In the genomic region with DNA sequence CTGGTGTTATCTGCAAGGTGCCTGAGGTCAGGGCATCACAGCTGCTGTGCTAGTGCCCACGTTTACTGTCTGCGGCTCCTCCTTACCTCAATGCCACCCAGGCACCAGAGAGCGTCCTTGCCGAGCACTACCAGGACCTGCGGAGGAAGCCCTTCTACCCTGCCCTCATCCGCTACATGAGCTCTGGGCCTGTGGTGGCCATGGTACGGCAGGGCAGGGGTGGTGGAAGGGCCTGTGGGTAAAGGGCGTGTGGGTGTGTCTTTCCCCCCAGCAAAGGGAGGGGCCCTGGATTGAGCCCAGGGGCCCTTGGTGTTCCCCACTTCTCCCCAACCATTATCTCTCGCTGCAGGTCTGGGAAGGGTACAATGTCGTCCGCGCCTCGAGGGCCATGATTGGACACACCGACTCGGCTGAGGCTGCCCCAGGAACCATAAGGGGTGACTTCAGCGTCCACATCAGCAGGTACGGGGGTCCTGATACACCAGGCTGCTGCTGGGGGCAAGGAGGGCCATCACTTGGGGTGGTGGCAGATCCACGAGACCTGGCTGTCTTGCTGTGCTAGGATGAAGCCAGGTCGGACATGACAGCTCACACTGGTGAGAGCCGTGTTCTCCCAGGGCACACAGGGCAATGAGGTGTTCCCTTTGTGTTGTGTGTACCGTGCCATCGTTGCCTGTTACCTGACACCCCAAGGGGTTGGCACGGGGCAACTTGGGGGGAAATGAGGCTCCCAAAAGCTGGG, we compare ENCODE assay signal across 1 cellular context.
TF ChIP-seq lines count a peak whose summit lies in the region.

No MANE protein-coding gene starts in this region.

TF ChIP-seq in K562, 482 proteins besides CTCF, POLR2A, EP300 and RAD21 (continued from another document):
- TF ChIP-seq, protein P1, sequence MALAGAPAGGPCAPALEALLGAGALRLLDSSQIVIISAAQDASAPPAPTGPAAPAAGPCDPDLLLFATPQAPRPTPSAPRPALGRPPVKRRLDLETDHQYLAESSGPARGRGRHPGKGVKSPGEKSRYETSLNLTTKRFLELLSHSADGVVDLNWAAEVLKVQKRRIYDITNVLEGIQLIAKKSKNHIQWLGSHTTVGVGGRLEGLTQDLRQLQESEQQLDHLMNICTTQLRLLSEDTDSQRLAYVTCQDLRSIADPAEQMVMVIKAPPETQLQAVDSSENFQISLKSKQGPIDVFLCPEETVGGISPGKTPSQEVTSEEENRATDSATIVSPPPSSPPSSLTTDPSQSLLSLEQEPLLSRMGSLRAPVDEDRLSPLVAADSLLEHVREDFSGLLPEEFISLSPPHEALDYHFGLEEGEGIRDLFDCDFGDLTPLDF (CRISPR knock-in tag; IDR thresholded peaks at IDR 0.05) = no peak
- TF ChIP-seq LARP7 (IDR thresholded peaks at IDR 0.05) = no peak
- TF ChIP-seq ZBTB17 (CRISPR knock-in tag; IDR thresholded peaks at IDR 0.05) = no peak
- TF ChIP-seq, protein P2, sequence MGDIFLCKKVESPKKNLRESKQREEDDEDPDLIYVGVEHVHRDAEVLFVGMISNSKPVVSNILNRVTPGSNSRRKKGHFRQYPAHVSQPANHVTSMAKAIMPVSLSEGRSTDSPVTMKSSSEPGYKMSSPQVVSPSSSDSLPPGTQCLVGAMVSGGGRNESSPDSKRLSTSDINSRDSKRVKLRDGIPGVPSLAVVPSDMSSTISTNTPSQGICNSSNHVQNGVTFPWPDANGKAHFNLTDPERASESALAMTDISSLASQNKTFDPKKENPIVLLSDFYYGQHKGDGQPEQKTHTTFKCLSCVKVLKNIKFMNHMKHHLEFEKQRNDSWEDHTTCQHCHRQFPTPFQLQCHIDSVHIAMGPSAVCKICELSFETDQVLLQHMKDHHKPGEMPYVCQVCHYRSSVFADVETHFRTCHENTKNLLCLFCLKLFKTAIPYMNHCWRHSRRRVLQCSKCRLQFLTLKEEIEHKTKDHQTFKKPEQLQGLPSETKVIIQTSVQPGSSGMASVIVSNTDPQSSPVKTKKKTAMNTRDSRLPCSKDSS (IDR thresholded peaks at IDR 0.05; ENCODE audit: low read depth, partially characterized antibody) = no peak
- TF ChIP-seq HLTF (IDR thresholded peaks at IDR 0.05) = no peak
- no peak for TF ChIP-seq ZFPM2 (CRISPR knock-in tag; IDR thresholded peaks at IDR 0.05)
- TF ChIP-seq RBM34 (IDR thresholded peaks at IDR 0.05; ENCODE audit: borderline replicate concordance, insufficient read depth, low read length) = no peak
- TF ChIP-seq NR2C2 (CRISPR knock-in tag; IDR thresholded peaks at IDR 0.05) = no peak
- no peak for TF ChIP-seq NR2C2 (tag; IDR thresholded peaks at IDR 0.05)
- no peak for TF ChIP-seq BDP1 (IDR thresholded peaks at IDR 0.05; ENCODE audit: insufficient read depth, insufficient read length)
- TF ChIP-seq SMARCA4 (IDR thresholded peaks at IDR 0.05) = no peak
